In genomic region chr11:10366568-10367331, GRCh38 we compare ENCODE assay signal across 7 cellular contexts.
DNase-seq lines count a peak whose midpoint lies in the region; ATAC-seq, FAIRE-seq and TF ChIP-seq lines count a peak whose summit lies in the region.

No MANE protein-coding gene starts in this region.

- no peak for TF ChIP-seq POLR2A in GM12891 (IDR thresholded peaks at IDR 0.05; ENCODE audit: low read depth, low read length)

- in situ Hi-C loops in T47D (cut with HindIII; ENCODE audit: low pct_unique_long_range_greater_than_20kb, low sequenced_read_pairs) = no loop called here

- FAIRE-seq in GM12891 (lab: Jason Lieb, UNC) = peak; percentile 86

- DNase-seq in GM12891 (ENCODE audit: insufficient read length, low spot score) (peak; percentile 31), NCI-H2081 treated with DMSO at 0.1 percent for 48 hours (lab: John Stamatoyannopoulos, UW) (peak; percentile 20), UCSD-AML1 (lab: John Stamatoyannopoulos, UW; ENCODE audit: unreplicated experiment) (peak; percentile 85), T47D (ENCODE audit: low read depth in 1 of 2, low spot score in 1 of 2) (peak; percentile 33 to 79), iris pigment epithelial cell (ENCODE audit: low read depth) (peak; percentile 99)
- DNase-seq in stimulated activated CD4-positive, alpha-beta T cell treated with anti-CD3 and anti-CD28 coated beads, Interleukin-2, amount 100 ng/mL, for 24 hours = peak; percentile 64 to 70

- peak; percentile 90 for ATAC-seq in HG02885 (IDR thresholded peaks at IDR 0.05; ENCODE audit: poor library complexity, unreplicated experiment)

TF ChIP-seq in GM12891, 5 proteins besides CTCF, POLR2A, EP300 and RAD21:
- peak; percentile 51; the same call in 1 of the 2 replicates for TF ChIP-seq POU2F2 (IDR thresholded peaks at IDR 0.05; ENCODE audit: low read depth, low read length)
- peak; percentile 70 for TF ChIP-seq SPI1 (IDR thresholded peaks at IDR 0.05; ENCODE audit: low read depth, low read length)
- TF ChIP-seq TAF1 (IDR thresholded peaks at IDR 0.05; ENCODE audit: low read depth, low read length) = no peak
TF ChIP-seq in GM12891: peak in this region for 2.

Comparison
In these comparisons a context has a peak if more than half of its experiments do, and no peak if none do; other contexts are left out.
1. Peak in every context shown above with its lines: DNase-seq and ATAC-seq.
2. DNase-seq: peak in every context shown above with its lines; median percentile 99 in iris pigment epithelial cell; 85 in UCSD-AML1; 67 in stimulated activated CD4-positive, alpha-beta T cell treated with anti-CD3 and anti-CD28 coated beads, Interleukin-2, amount 100 ng/mL, for 24 hours; 56 in T47D; 31 in GM12891; 20 in NCI-H2081 treated with DMSO at 0.1 percent for 48 hours.